9 cellular contexts compared by ENCODE assay signal in genomic region chr16:57265850-57266530, GRCh38. TPM values are rescaled to one million over a fixed set of nuclear protein-coding genes. Genes with fewer than 3 reads are reported as not detected.
DNase-seq lines count a peak whose midpoint lies in the region; ATAC-seq and TF ChIP-seq lines count a peak whose summit lies in the region.
"Had no signal": no experiment of that assay in that cellular context is flagged by ENCODE, and none has a peak within 500 bp of the region (broad histone marks: within the 10 kb centered on the region; RNA-seq: fewer than 3 reads in every experiment).

No MANE protein-coding gene starts in this region.

- in situ Hi-C loops in ACHN (cut with HindIII; ENCODE audit: low pct_ligation_motif_present, low pct_unique_long_range_greater_than_20kb, low sequenced_read_pairs) = no loop called here

- intact Hi-C loops in mucosa of descending colon (cut with DNase I, micrococcal nuclease) = no loop called here

- peaks cover 17% of the 10 kb centered on the region for H3K4me1 ChIP-seq in mucosa of descending colon (ENCODE audit: low read depth)

- peak overlapping the region; percentile 15 for H3K4me3 ChIP-seq in coronary artery
- H3K4me3 ChIP-seq in mucosa of descending colon = no peak overlapping the region

- DNase-seq in ACHN = peak; percentile 92
- peak; percentile 46 for DNase-seq in NCI-H2227 (lab: John Stamatoyannopoulos, UW; ENCODE audit: unreplicated experiment)
- DNase-seq in coronary artery (ENCODE audit: low spot score) = no peak
- peak; percentile 81 to 87 (median 86) for DNase-seq in mucosa of descending colon
- DNase-seq in T-helper 9 cell = no peak
- no peak for DNase-seq in effector CD4-positive, alpha-beta T cell
- DNase-seq: NCI-H524 treated with DMSO at 0.1 percent for 48 hours had no signal

- TF ChIP-seq CTCF in coronary artery (IDR thresholded peaks at IDR 0.05) = no peak
- no peak for TF ChIP-seq CTCF in mucosa of descending colon (IDR thresholded peaks at IDR 0.05)

- H3K9me3 ChIP-seq in mucosa of descending colon = no peaks in the 10 kb centered on the region

- no peak overlapping the region for H3K27ac ChIP-seq in coronary artery

- ATAC-seq in mucosa of descending colon (peak; percentile 82), GM21390 (IDR thresholded peaks at IDR 0.05; ENCODE audit: unreplicated experiment) (no peak), HG02981 (IDR thresholded peaks at IDR 0.05; ENCODE audit: unreplicated experiment) (no peak)

- no peaks in the 10 kb centered on the region for H3K36me3 ChIP-seq in mucosa of descending colon (ENCODE audit: low read depth)

RNA-seq across cellular contexts. Expression of gene PLLP, which starts 18.5 kb away (rescaled TPM):
- total RNA-seq in mucosa of descending colon = 1 to 10 TPM; 2.8 to 8.6 (median 4.3) TPM

RNA-seq across cellular contexts. Expression of gene ARL2BP, which starts 20.9 kb away (rescaled TPM):
- total RNA-seq in mucosa of descending colon = 10 to 100 TPM; 29.2 to 39.7 (median 35.4) TPM

Comparison
In these comparisons a context has a peak if more than half of its experiments do, and no peak if none do; other contexts are left out.
1. DNase-seq: peak in ACHN (single experiment), NCI-H2227 (single experiment) and mucosa of descending colon (3 of 3); none in coronary artery (single experiment), T-helper 9 cell (single experiment) and effector CD4-positive, alpha-beta T cell (single experiment).